18 cellular contexts compared by ENCODE assay signal in the genomic region with DNA sequence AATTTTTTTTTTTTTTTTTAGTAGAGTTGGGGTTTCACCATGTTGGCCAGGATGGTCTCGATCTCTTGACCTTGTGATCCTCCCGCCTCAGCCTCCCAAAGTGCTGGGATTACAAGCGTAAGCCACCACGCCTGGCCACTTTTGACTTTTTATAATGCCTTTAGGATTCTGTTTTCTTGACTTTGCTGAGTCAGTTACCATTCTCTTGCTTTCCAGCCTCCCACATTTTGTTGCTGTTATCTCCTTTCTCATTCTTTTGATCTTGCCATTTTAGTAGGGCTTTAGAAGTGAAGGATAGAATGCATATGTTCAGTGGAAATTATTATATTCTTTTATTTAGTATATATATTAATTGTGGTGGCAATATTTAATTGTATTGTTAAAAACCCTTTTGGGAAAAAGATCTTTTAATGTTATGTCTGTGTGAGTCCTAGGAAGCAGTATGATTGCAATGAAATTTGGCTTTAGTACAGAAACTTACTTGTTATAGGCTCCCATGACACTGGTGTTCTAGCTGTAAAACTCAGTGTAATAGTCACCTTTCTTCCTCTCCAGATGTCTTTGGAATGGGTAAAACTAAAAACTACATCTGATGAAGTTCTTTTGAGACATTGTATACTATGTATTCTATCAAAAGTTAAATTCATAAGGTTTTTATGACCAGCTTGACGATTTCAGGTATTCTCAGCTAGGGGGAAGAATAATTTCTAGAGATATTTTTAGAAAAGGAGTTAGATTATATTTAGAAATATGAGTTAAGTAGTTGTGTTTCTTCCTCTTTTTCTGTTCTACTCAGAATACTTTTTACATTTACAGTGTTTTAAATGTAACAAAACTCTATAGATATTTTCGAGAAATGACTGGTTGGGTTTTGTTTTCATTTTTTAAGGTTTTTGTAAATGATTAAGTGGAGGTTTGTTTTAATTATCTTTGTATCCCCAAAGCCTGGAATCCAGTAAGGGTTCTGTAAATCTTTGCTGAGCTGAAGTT.
DNase-seq lines count a peak whose midpoint lies in the region; ATAC-seq and TF ChIP-seq lines count a peak whose summit lies in the region.
"Had no signal": no experiment of that assay in that cellular context is flagged by ENCODE, and none has a peak within 500 bp of the region (broad histone marks: within the 10 kb centered on the region; RNA-seq: fewer than 3 reads in every experiment).

No MANE protein-coding gene starts in this region.

- no peak overlapping the region for H3K4me3 Mint-ChIP-seq in activated T-cell treated with anti-CD3 and anti-CD28 coated beads, Interleukin-2, amount 50 U/mL, for 72 hours
- H3K4me3 Mint-ChIP-seq: stimulated activated naive CD8-positive, alpha-beta T cell treated with anti-CD3 and anti-CD28 coated beads, Interleukin-15, Interleukin-2, amounts not matched to agents 100 ng/mL and 50 ng/mL, for 24 hours; type B pancreatic cell had no signal

- no peaks in the 10 kb centered on the region for H3K27me3 Mint-ChIP-seq in activated T-cell treated with anti-CD3 and anti-CD28 coated beads, Interleukin-2, amount 50 U/mL, for 72 hours (ENCODE audit: low read depth)
- H3K27me3 Mint-ChIP-seq: stimulated activated naive CD8-positive, alpha-beta T cell treated with anti-CD3 and anti-CD28 coated beads, Interleukin-15, Interleukin-2, amounts not matched to agents 100 ng/mL and 50 ng/mL, for 24 hours; type B pancreatic cell had no signal

- H3K4me1 ChIP-seq in neutrophil (ENCODE audit: control insufficient read depth in 1 of 2, insufficient read depth in 1 of 2, low read depth in 1 of 2, low read length in 1 of 2), result no peaks in the 10 kb centered on the region
- H3K4me1 ChIP-seq: BE2C had no signal

- H3K36me3 ChIP-seq in neutrophil, result peaks cover 97% of the 10 kb centered on the region
- H3K36me3 ChIP-seq: BE2C had no signal

- TF ChIP-seq CTCF in neutrophil (IDR thresholded peaks at IDR 0.05), result no peak

- H3K36me3 Mint-ChIP-seq in activated T-cell treated with anti-CD3 and anti-CD28 coated beads, Interleukin-2, amount 50 U/mL, for 72 hours (ENCODE audit: insufficient read depth in 2 of 2), result peaks cover 5 to 7% of the 10 kb centered on the region in 2 donors

- H3K27ac Mint-ChIP-seq in activated T-cell treated with anti-CD3 and anti-CD28 coated beads, Interleukin-2, amount 50 U/mL, for 72 hours, result no peak overlapping the region
- H3K27ac Mint-ChIP-seq: stimulated activated naive CD8-positive, alpha-beta T cell treated with anti-CD3 and anti-CD28 coated beads, Interleukin-15, Interleukin-2, amounts not matched to agents 100 ng/mL and 50 ng/mL, for 24 hours; type B pancreatic cell had no signal

- H3K4me3 ChIP-seq in neutrophil (ENCODE audit: low read depth in 1 of 2, low read length in 1 of 2), result no peak overlapping the region

- ATAC-seq in GM18873 (IDR thresholded peaks at IDR 0.05; ENCODE audit: low FRiP score, unreplicated experiment), result peak; percentile 62
- ATAC-seq in GM21619 (IDR thresholded peaks at IDR 0.05; ENCODE audit: unreplicated experiment), result peak; percentile 64
- peak; percentile 56 for ATAC-seq in HG03378 (IDR thresholded peaks at IDR 0.05; ENCODE audit: unreplicated experiment)
- ATAC-seq in activated T-cell treated with anti-CD3 and anti-CD28 coated beads, Interleukin-2, amount 50 U/mL, for 72 hours (replicated peaks in 1 of 2), result no peak
- ATAC-seq: activated CD4-positive, CD25-positive, alpha-beta regulatory T cell treated with anti-CD3 and anti-CD28 coated beads, Interleukin-2, amount 50 U/mL, for 24 hours; right cardiac atrium had no signal

- H3K4me1 Mint-ChIP-seq in activated T-cell treated with anti-CD3 and anti-CD28 coated beads, Interleukin-2, amount 50 U/mL, for 72 hours (ENCODE audit: low read depth), result peaks cover 8% of the 10 kb centered on the region

- H3K27me3 ChIP-seq in neutrophil, result no peaks in the 10 kb centered on the region
- H3K27me3 ChIP-seq: BE2C had no signal

- H3K27ac ChIP-seq in neutrophil, result peak overlapping the region; percentile 18

- DNase-seq in NCI-H526 (lab: John Stamatoyannopoulos, UW) (no peak), middle frontal gyrus (ENCODE audit: extremely low spot score, low spot score) (no peak)
- DNase-seq in activated T-cell treated with anti-CD3 and anti-CD28 coated beads, Interleukin-2, amount 50 U/mL, for 72 hours, result no peak
- DNase-seq: amniotic stem cell; BE2C; glutamatergic neuron; NCI-H146; NCI-H2227 treated with DMSO at 0.1 percent for 48 hours; right cardiac atrium; SHP77; stimulated activated CD4-positive, alpha-beta T cell treated with anti-CD3 and anti-CD28 coated beads, Interleukin-15, amount 100 ng/mL, for 24 hours had no signal

- no peaks in the 10 kb centered on the region for H3K9me3 ChIP-seq in neutrophil
- H3K9me3 ChIP-seq: BE2C had no signal

- no peaks in the 10 kb centered on the region for H3K9me3 Mint-ChIP-seq in activated T-cell treated with anti-CD3 and anti-CD28 coated beads, Interleukin-2, amount 50 U/mL, for 72 hours
- H3K9me3 Mint-ChIP-seq: stimulated activated naive CD8-positive, alpha-beta T cell treated with anti-CD3 and anti-CD28 coated beads, Interleukin-15, Interleukin-2, amounts not matched to agents 100 ng/mL and 50 ng/mL, for 24 hours; type B pancreatic cell had no signal

Comparison
In these comparisons a context has a peak if more than half of its experiments do, and no peak if none do; other contexts are left out.
1. ATAC-seq: peak in GM18873 (single experiment), GM21619 (single experiment) and HG03378 (single experiment); none in activated T-cell treated with anti-CD3 and anti-CD28 coated beads, Interleukin-2, amount 50 U/mL, for 72 hours (0 of 2).